Comparison of ENCODE assay signal across 15 cellular contexts in genomic region chr10:77267703-77268630, GRCh38.
A peak's percentile ranks its signal among the peaks of the same experiment; 100 is the strongest.
DNase-seq lines count a peak whose midpoint lies in the region; ATAC-seq, FAIRE-seq and TF ChIP-seq lines count a peak whose summit lies in the region.
"Had no signal": no experiment of that assay in that cellular context is flagged by ENCODE, and none has a peak within 500 bp of the region (broad histone marks: within the 10 kb centered on the region; RNA-seq: fewer than 3 reads in every experiment).

No MANE protein-coding gene starts in this region.

- H3K36me3 ChIP-seq in heart left ventricle = no peaks in the 10 kb centered on the region
- H3K36me3 ChIP-seq in aorta (ENCODE audit: control insufficient read depth in 1 of 2, insufficient read depth in 2 of 2, low read length in 1 of 2) = no peaks in the 10 kb centered on the region
- H3K36me3 ChIP-seq: HAP-1, upper lobe of right lung had no signal

- H3K9me3 ChIP-seq in heart left ventricle (no peaks in the 10 kb centered on the region), aorta (ENCODE audit: control insufficient read depth, low read length) (no peaks in the 10 kb centered on the region)
- H3K9me3 ChIP-seq: HAP-1, upper lobe of right lung had no signal

- TF ChIP-seq POLR2A in heart left ventricle (IDR thresholded peaks at IDR 0.05) (no peak), GM12892 (IDR thresholded peaks at IDR 0.05; ENCODE audit: low read depth, low read length) (no peak)

- H3K27me3 ChIP-seq in heart left ventricle (peaks cover 0 to 5% (median 0%) of the 10 kb centered on the region in 9 donors), aorta (ENCODE audit: control insufficient read depth in 1 of 2, insufficient read depth in 2 of 2, low read length in 1 of 2) (no peaks in the 10 kb centered on the region)
- H3K27me3 ChIP-seq: upper lobe of right lung had no signal

- H3K27ac ChIP-seq in heart left ventricle (peak overlapping the region in 1 of 12 donors; percentile 63), aorta (ENCODE audit: low read depth in 1 of 2, low read length in 2 of 2) (peak overlapping the region; percentile 60 to 88)
- H3K27ac ChIP-seq: upper lobe of right lung had no signal

- peak in 3 of 4 donors; percentile 50 to 76 (median 54) for ATAC-seq in heart left ventricle
- peak; percentile 43 for ATAC-seq in aorta (ENCODE audit: low FRiP score)
- ATAC-seq: stimulated activated naive B cell treated with anti-CD40 and anti-IgM and Interleukin-4, amounts not matched to agents 10 μg/mL and 1 μg/mL and 100 μg/mL, for 72 hours; upper lobe of right lung had no signal

- DNase-seq in heart left ventricle (no peak), cardiac septum (ENCODE audit: low spot score) (no peak), NCI-H446 (lab: John Stamatoyannopoulos, UW) (peak; percentile 30 to 51), glomerular visceral epithelial cell (ENCODE audit: extremely low spot score) (peak; percentile 40), aorta (no peak), GM12892 (ENCODE audit: insufficient read length) (no peak)
- DNase-seq in activated CD8-positive, alpha-beta memory T cell treated with anti-CD3 and anti-CD28 coated beads, Interleukin-2, amount 50 U/mL, for 48 hours = no peak
- DNase-seq in activated CD4-positive, CD25-positive, alpha-beta regulatory T cell (lab: John Stamatoyannopoulos, UW) = no peak
- DNase-seq: activated effector memory CD4-positive, alpha-beta T cell treated with anti-CD3 and anti-CD28 coated beads, Interleukin-2, amount 50 U/mL, for 16 hours; GDM1; small intestine; stimulated activated naive B cell treated with anti-CD40 and anti-IgM and Interleukin-4, amounts not matched to agents 10 μg/mL and 1 μg/mL and 100 μg/mL, for 72 hours; T-helper 2 cell; upper lobe of right lung had no signal

- no peak for FAIRE-seq in GM12892 (lab: Jason Lieb, UNC)
- FAIRE-seq: small intestine had no signal

- H3K4me3 ChIP-seq in heart left ventricle (no peak overlapping the region), aorta (ENCODE audit: low read length in 2 of 2) (no peak overlapping the region)
- H3K4me3 ChIP-seq: HAP-1, upper lobe of right lung had no signal

- intact Hi-C loops in heart left ventricle (cut with DNase I) (no loop called here), cardiac septum (cut with DNase I) (no loop called here), aorta (cut with DNase I) (no loop called here)

- H3K4me1 ChIP-seq in heart left ventricle (peaks cover 0 to 9% (median 0%) of the 10 kb centered on the region in 12 donors), aorta (ENCODE audit: control insufficient read depth in 1 of 2, insufficient read depth in 2 of 2, low read length in 2 of 2) (peaks cover 2 to 7% of the 10 kb centered on the region in 2 donors)
- H3K4me1 ChIP-seq: HAP-1, upper lobe of right lung had no signal

- TF ChIP-seq CTCF in heart left ventricle (IDR thresholded peaks at IDR 0.05) = no peak

- 62 to 80% (median 69%) methylated on average over 5 to 6 of the region's 6 CpGs for WGBS in heart left ventricle, 4 donors
- WGBS in aorta, 2 donors = 30 to 45% methylated on average over 6 of the region's 6 CpGs

Comparison
In these comparisons a context has a peak if more than half of its experiments do, and no peak if none do; other contexts are left out.
1. DNase-seq: peak in NCI-H446 (2 of 2) and glomerular visceral epithelial cell (single experiment); none in heart left ventricle (0 of 5), cardiac septum (single experiment), aorta (0 of 2), activated CD8-positive, alpha-beta memory T cell treated with anti-CD3 and anti-CD28 coated beads, Interleukin-2, amount 50 U/mL, for 48 hours (single experiment), activated CD4-positive, CD25-positive, alpha-beta regulatory T cell (0 of 4) and GM12892 (single experiment).